30 cellular contexts compared by ENCODE assay signal in genomic region chr13:38922170-38922569, GRCh38.
"Had no signal": no experiment of that assay in that cellular context is flagged by ENCODE, and none has a peak within 500 bp of the region (broad histone marks: within the 10 kb centered on the region; RNA-seq: fewer than 3 reads in every experiment).

No MANE protein-coding gene starts in this region.

- H3K36me3 ChIP-seq: brain microvascular endothelial cell, esophagus squamous epithelium, gastroesophageal sphincter, WERI-Rb-1 had no signal

- H3K4me3 ChIP-seq: esophagus squamous epithelium, gastroesophageal sphincter had no signal

- H3K27ac ChIP-seq: brain microvascular endothelial cell, esophagus squamous epithelium, gastroesophageal sphincter, WERI-Rb-1 had no signal

- H3K4me1 ChIP-seq: esophagus squamous epithelium, gastroesophageal sphincter had no signal

- H3K9me3 ChIP-seq: esophagus squamous epithelium, gastroesophageal sphincter had no signal

- FAIRE-seq: astrocyte had no signal

- ATAC-seq: activated CD4-positive, CD25-positive, alpha-beta regulatory T cell treated with anti-CD3 and anti-CD28 coated beads, Interleukin-2, amount 50 U/mL, for 24 hours; activated CD8-positive, alpha-beta T cell treated with anti-CD3 and anti-CD28 coated beads for 36 hours; activated T-cell treated with anti-CD3 and anti-CD28 coated beads, Interleukin-2, amount 50 U/mL, for 4 hours; activated T-helper 17 cell treated with anti-CD3 and anti-CD28 coated beads, Interleukin-2, amount 50 U/mL, for 72 hours; effector memory CD8-positive, alpha-beta T cell; gastroesophageal sphincter; T-helper 17 cell had no signal

- H3K27me3 ChIP-seq: brain microvascular endothelial cell had no signal

- DNase-seq: activated B cell treated with CpG ODN at 0.5 μM for 24 hours; activated CD4-positive, alpha-beta T cell treated with anti-CD3 and anti-CD28 coated beads for 48 hours; activated CD4-positive, alpha-beta T cell treated with anti-CD3 and anti-CD28 coated beads, Interleukin-2, amount 50 U/mL, for 1 hour; activated CD4-positive, alpha-beta T cell treated with anti-CD3 and anti-CD28 coated beads, Interleukin-2, amount 50 U/mL, for 48 hours; activated CD8-positive, alpha-beta memory T cell treated with anti-CD3 and anti-CD28 coated beads for 24 hours; activated CD8-positive, alpha-beta T cell treated with anti-CD3 and anti-CD28 coated beads for 36 hours; activated effector memory CD4-positive, alpha-beta T cell treated with Interleukin-2 at 50 U/mL for 16 hours; activated gamma-delta T cell treated with Interleukin-2 at 50 U/mL for 16 hours; activated naive CD4-positive, alpha-beta T cell treated with anti-CD3 and anti-CD28 coated beads, Interleukin-2, amount 50 U/mL, for 16 hours; activated naive CD4-positive, alpha-beta T cell treated with Interleukin-2 at 50 U/mL for 16 hours; activated T-cell treated with anti-CD3 and anti-CD28 coated beads, Interleukin-2, amount 50 U/mL, for 4 hours; amniotic stem cell; anterior cingulate cortex; brain microvascular endothelial cell; caudate nucleus; cortex of kidney; dermis blood vessel endothelial cell; effector CD4-positive, alpha-beta T cell; effector memory CD8-positive, alpha-beta T cell; erythroblast; esophagus squamous epithelium; foreskin melanocyte; T-helper 1 cell; T-helper 17 cell; T1000; WERI-Rb-1 had no signal
